In the genomic region with DNA sequence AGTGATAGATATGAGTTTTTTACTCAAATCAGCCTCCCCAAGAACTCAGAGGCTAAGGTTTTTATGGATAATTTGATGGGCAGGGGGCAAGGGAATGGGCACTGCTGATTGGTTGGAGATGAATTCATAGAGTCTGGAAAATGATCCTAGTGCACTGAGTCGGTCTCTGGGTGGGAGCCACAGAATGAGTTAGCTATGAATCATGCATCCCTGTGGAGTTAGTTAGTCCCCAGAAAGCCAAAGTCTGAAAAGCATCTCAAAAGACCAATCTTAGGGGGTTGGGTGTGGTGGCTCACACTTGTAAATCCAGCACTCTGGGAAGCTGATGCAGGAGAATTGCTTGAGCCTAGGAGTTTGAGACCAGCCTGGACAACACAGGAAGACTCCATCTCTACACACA, we compare ENCODE assay signal across 19 cellular contexts.
"Had no signal": no experiment of that assay in that cellular context is flagged by ENCODE, and none has a peak within 500 bp of the region (broad histone marks: within the 10 kb centered on the region; RNA-seq: fewer than 3 reads in every experiment).

No MANE protein-coding gene starts in this region.

- H3K27ac ChIP-seq: esophagus squamous epithelium, heart right ventricle, neutrophil, ovary, prostate gland, upper lobe of left lung, VCaP had no signal

- DNase-seq: activated CD4-positive, alpha-beta T cell treated with anti-CD3 and anti-CD28 coated beads, Interleukin-2, amount 10 ng/mL, durations not matched to agents 24 days and 14 days; activated CD8-positive, alpha-beta memory T cell treated with anti-CD3 and anti-CD28 coated beads, Interleukin-2, amount 10 ng/mL, durations not matched to agents 7 days and 5 days; activated CD8-positive, alpha-beta T cell treated with anti-CD3 and anti-CD28 coated beads for 36 hours; activated effector memory CD4-positive, alpha-beta T cell treated with anti-CD3 and anti-CD28 coated beads, Interleukin-2, amount 50 U/mL, for 16 hours; activated naive CD4-positive, alpha-beta T cell treated with anti-CD3 and anti-CD28 coated beads, Interleukin-2, amount 10 ng/mL, durations not matched to agents 7 days and 5 days; activated T-cell treated with anti-CD3 and anti-CD28 coated beads for 4 hours; central memory CD4-positive, alpha-beta T cell; esophagus squamous epithelium; heart right ventricle; islet precursor cell; left cardiac atrium; ovary; stimulated activated CD4-positive, alpha-beta T cell treated with anti-CD3 and anti-CD28 coated beads, Interleukin-4, amount 100 ng/mL, for 4 hours; stimulated activated naive CD8-positive, alpha-beta T cell treated with anti-CD3 and anti-CD28 coated beads, Interleukin-15, Interleukin-2, amounts not matched to agents 100 U/mL and 50 U/mL, for 24 hours; upper lobe of left lung had no signal

- FAIRE-seq: colon had no signal

- H3K4me3 ChIP-seq: esophagus squamous epithelium, heart right ventricle, ovary, prostate gland, upper lobe of left lung had no signal

- H3K27me3 ChIP-seq: neutrophil, ovary, upper lobe of left lung had no signal
